Comparison of ENCODE assay signal across 11 cellular contexts in genomic region chr2:178350051-178350450, GRCh38.
"Had no signal": no experiment of that assay in that cellular context is flagged by ENCODE, and none has a peak within 500 bp of the region (broad histone marks: within the 10 kb centered on the region; RNA-seq: fewer than 3 reads in every experiment).

No MANE protein-coding gene starts in this region.

- H3K9ac ChIP-seq: GM23248 had no signal

- H3K4me1 ChIP-seq: HAP-1 had no signal

- H3K4me3 ChIP-seq: GM23248, GM23338, HAP-1 had no signal

- H3K4me3 Mint-ChIP-seq: GM23338, H9, HFFc6 had no signal

- H3K4me2 ChIP-seq: GM23338 had no signal

- H3K4me1 Mint-ChIP-seq: H9 had no signal

- ATAC-seq: GM23338, HCT116 had no signal

- FAIRE-seq: H1, H54 had no signal

- DNase-seq: GM23248, GOT3, H7, H9, HCEC 1CT, HFFc6 had no signal

- H3K9me3 ChIP-seq: HAP-1 had no signal

- H3K27ac Mint-ChIP-seq: GM23338, H9, HFFc6 had no signal

- H3K27ac ChIP-seq: GM23248 had no signal

- H2AFZ ChIP-seq: GM23248, GM23338 had no signal
